In the genomic region with DNA sequence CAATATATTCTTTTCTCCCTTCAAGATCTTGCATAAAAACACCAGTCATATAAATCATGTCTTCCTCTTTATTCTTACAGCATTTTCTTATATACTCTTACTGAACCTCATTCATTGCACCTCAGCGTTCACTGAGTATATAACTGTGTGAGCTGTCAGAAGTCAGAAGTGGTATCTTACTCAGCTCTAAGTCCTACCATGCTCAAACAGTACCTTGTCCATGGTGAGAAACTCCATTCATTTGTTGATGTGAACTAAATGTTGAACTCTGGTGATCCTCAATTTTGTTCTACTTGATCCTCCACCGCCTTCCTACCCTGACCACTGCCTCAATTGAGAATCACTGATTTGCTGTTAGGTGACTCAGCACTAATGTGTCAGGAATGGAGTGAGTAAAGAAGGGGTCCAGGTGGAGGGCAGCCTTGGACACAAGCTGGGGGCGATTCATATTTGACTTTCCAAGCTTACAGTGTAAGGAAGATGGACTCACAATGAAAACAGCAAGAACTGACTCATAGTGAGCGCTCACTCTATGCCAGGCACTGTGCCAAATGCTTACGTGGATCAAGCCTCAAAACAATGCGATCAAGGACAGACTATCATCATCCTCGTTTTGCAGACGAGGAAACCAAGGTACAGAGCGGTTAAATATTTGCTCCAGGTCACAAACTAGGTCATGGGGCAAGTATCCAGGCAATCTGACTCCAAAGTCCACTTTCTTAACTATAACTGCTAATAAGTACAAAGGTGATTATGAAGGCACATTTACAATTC, we compare ENCODE assay signal across 10 cellular contexts. TPM values are rescaled to one million over a fixed set of nuclear protein-coding genes. Genes with fewer than 3 reads are reported as not detected.
DNase-seq lines count a peak whose midpoint lies in the region; ATAC-seq and TF ChIP-seq lines count a peak whose summit lies in the region.
"Had no signal": no experiment of that assay in that cellular context is flagged by ENCODE, and none has a peak within 500 bp of the region (broad histone marks: within the 10 kb centered on the region; RNA-seq: fewer than 3 reads in every experiment).

No MANE protein-coding gene starts in this region.

- H3K36me3 ChIP-seq in HCT116 (ENCODE audit: control insufficient read depth in 1 of 2, insufficient read depth in 2 of 2, low read length in 2 of 2): no peaks in the 10 kb centered on the region
- no peaks in the 10 kb centered on the region for H3K36me3 ChIP-seq in right lobe of liver

- ATAC-seq in HCT116 (peak; percentile 76), right lobe of liver (peak; percentile 88 to 95 (median 90)), HG02970 (IDR thresholded peaks at IDR 0.05; ENCODE audit: low FRiP score, unreplicated experiment) (no peak)

- H3K27ac ChIP-seq in HCT116 (ENCODE audit: low read depth, low read length) (peak overlapping the region; percentile 79), right lobe of liver (peak overlapping the region; percentile 69 to 81 (median 76))
- H3K27ac ChIP-seq: upper lobe of left lung had no signal

- H3K27me3 ChIP-seq in HCT116 (ENCODE audit: insufficient read depth, low read length) (no peaks in the 10 kb centered on the region), right lobe of liver (no peaks in the 10 kb centered on the region)
- H3K27me3 ChIP-seq: upper lobe of left lung had no signal

- H3K9ac ChIP-seq in HCT116 (ENCODE audit: low read length): peak overlapping the region; percentile 38

- TF ChIP-seq CTCF in HCT116 (IDR thresholded peaks at IDR 0.05 in 2 of 3, conservative IDR thresholded peaks at IDR 0.05 in 1 of 3; ENCODE audit: borderline replicate concordance in 1 of 3, insufficient read depth in 1 of 3, low read depth in 2 of 3, low read length in 2 of 3): no peak
- no peak for TF ChIP-seq CTCF in right lobe of liver (IDR thresholded peaks at IDR 0.05)

- BruUV-seq in HCT116 (replicated peaks; lab: Mats Ljungman, UMichigan): no TSS peak

- 20% methylated on average over 9 of the region's 9 CpGs for WGBS in right lobe of liver (ENCODE audit: insufficient coverage, low coverage, low lambda C conversion rate, missing lambda C conversion rate)

- POLR2A ChIA-PET in HCT116 (lab: Charles Lee): interaction anchor here (0.7 to 2.7 kb wide), 2 partner anchors 14 to 122 kb away, joined by 3 to 9 read pairs; partner anchors contain the start of genes DNAJC17 and ZFYVE19

- H4K20me1 ChIP-seq in HCT116 (ENCODE audit: insufficient read depth): no peaks in the 10 kb centered on the region

- peak; percentile 60 for DNase-seq in AG08395 (ENCODE audit: low spot score)
- DNase-seq in HCT116 (ENCODE audit: low read depth, low spot score): peak; percentile 92
- DNase-seq in amniotic stem cell (lab: John Stamatoyannopoulos, UW): peak; percentile 86
- DNase-seq in right lobe of liver: peak; percentile 76 to 90 (median 85)
- DNase-seq in MV-4-11 (lab: John Stamatoyannopoulos, UW): no peak
- DNase-seq in NCI-H1694 (lab: John Stamatoyannopoulos, UW): no peak
- DNase-seq in central memory CD4-positive, alpha-beta T cell: no peak
- DNase-seq: upper lobe of left lung had no signal

- no peaks in the 10 kb centered on the region for H3K9me2 ChIP-seq in HCT116 (ENCODE audit: insufficient read depth)

- H2AFZ ChIP-seq in HCT116 (ENCODE audit: low read depth, low read length, poor library complexity, severe bottlenecking): no peak overlapping the region

- H3K9me3 ChIP-seq in HCT116 (ENCODE audit: control insufficient read depth in 1 of 2, insufficient read depth in 1 of 2, low read depth in 1 of 2, low read length in 2 of 2): no peaks in the 10 kb centered on the region
- no peaks in the 10 kb centered on the region for H3K9me3 ChIP-seq in right lobe of liver
- H3K9me3 ChIP-seq: upper lobe of left lung had no signal

- TF ChIP-seq POLR2A in HCT116 (IDR thresholded peaks at IDR 0.05; ENCODE audit: borderline replicate concordance, extremely low read depth, insufficient read depth, insufficient read length) (no peak), right lobe of liver (IDR thresholded peaks at IDR 0.05) (no peak)

- peaks cover 81 to 87% of the 10 kb centered on the region in 2 experiments for H3K4me1 ChIP-seq in HCT116 (ENCODE audit: control insufficient read depth in 1 of 2, insufficient read depth in 2 of 2, low read length in 2 of 2)
- peaks cover 0 to 29% (median 13%) of the 10 kb centered on the region in 4 donors for H3K4me1 ChIP-seq in right lobe of liver

- H3K79me2 ChIP-seq in HCT116 (ENCODE audit: insufficient read depth, low read length): peaks cover 55% of the 10 kb centered on the region

- CTCF ChIA-PET in HCT116 (lab: Charles Lee): no interaction called here

- intact Hi-C loops in HCT116 (cut with micrococcal nuclease): no loop called here
- intact Hi-C loops in right lobe of liver (cut with DNase I): no loop called here

- TF ChIP-seq RAD21 in HCT116 (IDR thresholded peaks at IDR 0.05; ENCODE audit: low read depth): no peak

- H3K4me2 ChIP-seq in HCT116 (ENCODE audit: low read length): peak overlapping the region; percentile 66

- H3K4me3 ChIP-seq in HCT116 (replicated peaks in 1 of 2; ENCODE audit: low read depth in 1 of 2, low read length in 2 of 2): peak overlapping the region in 1 of 2 experiments; percentile 24; a peak in 2 of 4 replicates
- no peak overlapping the region for H3K4me3 ChIP-seq in right lobe of liver
- H3K4me3 ChIP-seq: upper lobe of left lung had no signal

- RAD21 ChIA-PET in HCT116 (lab: Charles Lee; ENCODE audit: low non-redundant PET in 1 of 2, low total read pairs in 2 of 2, uncharacterized antibody in 2 of 2, unreplicated experiment in 2 of 2): no interaction called here

TF ChIP-seq in HCT116, 20 proteins besides CTCF, POLR2A, EP300 and RAD21:
- TF ChIP-seq POLR2AphosphoS5 (IDR thresholded peaks at IDR 0.05; ENCODE audit: low read depth, low read length) (peak; percentile 61), MAX (IDR thresholded peaks at IDR 0.05) (no peak), YY1 (IDR thresholded peaks at IDR 0.05; ENCODE audit: extremely low read depth, insufficient replicate concordance, low read depth, low read length) (no peak)
TF ChIP-seq in HCT116: peak in this region for 1.

RNA-seq across cellular contexts. Expression of gene ZFYVE19, which starts 13.5 kb away (rescaled TPM):
- total RNA-seq in HCT116 (2021; ENCODE audit: unreplicated experiment) (29.1 TPM), right lobe of liver (10 to 100 TPM; 11.5 to 49.3 (median 19.5) TPM)
- polyA plus RNA-seq in HCT116 (2012): 36.0 and 37.7 TPM in 2 replicates

RNA-seq across cellular contexts. Expression of gene DNAJC17, which starts 13.9 kb away (rescaled TPM):
- 36.1 TPM for total RNA-seq in HCT116 (2021; ENCODE audit: unreplicated experiment)
- polyA plus RNA-seq in HCT116 (2012): 37.1 and 40.5 TPM in 2 replicates
- total RNA-seq in right lobe of liver: 10 to 100 TPM in 5 of 6 experiments, 1 to 10 TPM in 1; 7.8 to 23.7 (median 17.7) TPM

RNA-seq across cellular contexts. Expression of gene C15orf62, which starts 23.6 kb away (rescaled TPM):
- total RNA-seq in HCT116 (2021; ENCODE audit: unreplicated experiment): 0.10 TPM
- polyA plus RNA-seq in HCT116 (2012): 0.69 and 0.74 TPM in 2 replicates
- 1 to 10 TPM in 2 of 6 experiments, under 1 TPM in 4; 0.51 to 1.6 (median 0.83) TPM for total RNA-seq in right lobe of liver
- polyA plus RNA-seq: neural cell had no signal

RNA-seq across cellular contexts. Expression of gene GCHFR, which starts 29.5 kb away (rescaled TPM):
- 1.5 TPM for total RNA-seq in HCT116 (2021; ENCODE audit: unreplicated experiment)
- polyA plus RNA-seq in HCT116 (2012): 0.95 and 1.5 TPM in 2 replicates
- 100 to 1,000 TPM in 2 of 6 experiments, 10 to 100 TPM in 4; 65.4 to 181 (median 82.0) TPM for total RNA-seq in right lobe of liver

RNA-seq across cellular contexts. Expression of gene PPP1R14D, which starts 35.1 kb away (rescaled TPM):
- total RNA-seq in HCT116 (2021; ENCODE audit: unreplicated experiment): not detected
- 0.09 TPM in 1 of 2 replicates, not detected in the other for polyA plus RNA-seq in HCT116 (2012)
- not detected for total RNA-seq in right lobe of liver
- polyA plus RNA-seq: neural cell had no signal

Comparison
In these comparisons a context has a peak if more than half of its experiments do, and no peak if none do; other contexts are left out.
1. DNase-seq: peak in AG08395 (single experiment), HCT116 (single experiment), amniotic stem cell (single experiment) and right lobe of liver (3 of 3); none in MV-4-11 (single experiment), NCI-H1694 (single experiment) and central memory CD4-positive, alpha-beta T cell (single experiment).